8 cellular contexts compared by ENCODE assay signal in genomic region chr6:35727206-35727934, GRCh38. TPM values are rescaled to one million over a fixed set of nuclear protein-coding genes. Genes with fewer than 3 reads are reported as not detected.
DNase-seq lines count a peak whose midpoint lies in the region; ATAC-seq and TF ChIP-seq lines count a peak whose summit lies in the region.

No MANE protein-coding gene starts in this region.

- H3K9ac ChIP-seq in iPS-15b (ENCODE audit: low read depth, low read length) = peak overlapping the region; percentile 80

- in situ Hi-C loops in ACHN (cut with HindIII; ENCODE audit: low pct_ligation_motif_present, low pct_unique_long_range_greater_than_20kb, low sequenced_read_pairs) = loop anchor here (25.0 kb wide), 1 partner anchor 165 kb away; no protein-coding TSS in a partner anchor

- peak; percentile 64 for DNase-seq in ACHN
- no peak for DNase-seq in GM06990 (ENCODE audit: extremely low read depth, insufficient read length)
- DNase-seq in NCI-H82 treated with DMSO at 0.1 percent for 48 hours (lab: John Stamatoyannopoulos, UW; ENCODE audit: unreplicated experiment) = peak; percentile 29
- DNase-seq in MCF 10A (ENCODE audit: unreplicated experiment) = peak; percentile 97
- peak; percentile 89 for DNase-seq in retina

- H3K9me3 ChIP-seq in iPS-15b (ENCODE audit: control insufficient read depth, insufficient read depth, low read length) = no peaks in the 10 kb centered on the region

- H3K27me3 Mint-ChIP-seq in MCF 10A (ENCODE audit: insufficient read depth, unreplicated experiment) = no peaks in the 10 kb centered on the region

- TSS peak; percentile 13 for BruUV-seq in MCF 10A (replicated peaks; lab: Mats Ljungman, UMichigan)

- ATAC-seq in HG03066 (IDR thresholded peaks at IDR 0.05; ENCODE audit: low read depth, unreplicated experiment) = peak; percentile 2
- ATAC-seq in GM18498 (IDR thresholded peaks at IDR 0.05; ENCODE audit: unreplicated experiment) = no peak

- H3K36me3 Mint-ChIP-seq in MCF 10A (ENCODE audit: insufficient read depth, unreplicated experiment) = peaks cover 5% of the 10 kb centered on the region

- H3K27ac Mint-ChIP-seq in MCF 10A (ENCODE audit: low read depth, unreplicated experiment) = peak overlapping the region; percentile 89

- CTCF ChIA-PET in MCF 10A (lab: Yijun Ruan, JAX) = interaction anchor here (0.6 to 4.2 kb wide), 7 partner anchors 9 to 103 kb away, joined by 3 to 18 read pairs (median 3); partner anchors contain the start of genes ARMC12 and FKBP5

- H3K36me3 ChIP-seq in GM06990 (ENCODE audit: control insufficient read depth, insufficient read depth, low read length) = no peaks in the 10 kb centered on the region
- H3K36me3 ChIP-seq in iPS-15b (ENCODE audit: control insufficient read depth, insufficient read depth, low read length) = no peaks in the 10 kb centered on the region

- H3K4me1 ChIP-seq in iPS-15b (ENCODE audit: control insufficient read depth, insufficient read depth, low read length) = peaks cover 17% of the 10 kb centered on the region

- no peaks in the 10 kb centered on the region for H3K27me3 ChIP-seq in GM06990 (replicated peaks; ENCODE audit: control insufficient read depth, insufficient read depth, low read length)
- H3K27me3 ChIP-seq in iPS-15b (ENCODE audit: control insufficient read depth, insufficient read depth, low read length) = peaks cover 18% of the 10 kb centered on the region

- H3K4me3 Mint-ChIP-seq in MCF 10A (ENCODE audit: unreplicated experiment) = peak overlapping the region; percentile 77

- POLR2A ChIA-PET in MCF 10A (lab: Yijun Ruan, JAX) = interaction anchor here (0.5 to 17.8 kb wide), 25 partner anchors 9 to 951 kb away, joined by 3 to 1351 read pairs (median 7); partner anchors contain the start of genes ARMC12, CDKN1A, FKBP5 and SRPK1

- intact Hi-C loops in MCF 10A (cut with micrococcal nuclease) = no loop called here

- peaks cover 63% of the 10 kb centered on the region for H3K4me1 Mint-ChIP-seq in MCF 10A (ENCODE audit: insufficient read depth, unreplicated experiment)

- H3K9me3 Mint-ChIP-seq in MCF 10A (ENCODE audit: unreplicated experiment) = no peaks in the 10 kb centered on the region

- TF ChIP-seq CTCF in GM06990 (IDR thresholded peaks at IDR 0.05; ENCODE audit: insufficient read depth, low read length, poor library complexity, severe bottlenecking) (no peak), MCF 10A (IDR thresholded peaks at IDR 0.05; ENCODE audit: unreplicated experiment) (no peak)

- H3K4me3 ChIP-seq in GM06990 (replicated peaks; ENCODE audit: low read depth, low read length) (peak overlapping the region; percentile 67), iPS-15b (ENCODE audit: low read depth, low read length) (peak overlapping the region; percentile 82)

RNA-seq across cellular contexts. Expression of gene ARMC12, which starts 9.5 kb away (rescaled TPM):
- 2.3 and 2.6 TPM in 2 replicates for total RNA-seq in MCF 10A (2022)

RNA-seq across cellular contexts. Expression of gene FKBP5, which starts 38.7 kb away (rescaled TPM):
- total RNA-seq in MCF 10A (2022) = 304 and 387 TPM in 2 replicates

RNA-seq across cellular contexts. Expression of gene CLPSL2, which starts 49.0 kb away (rescaled TPM):
- total RNA-seq in MCF 10A (2022) = not detected in 2 replicates

RNA-seq across cellular contexts. Expression of gene CLPSL1, which starts 53.4 kb away (rescaled TPM):
- total RNA-seq in MCF 10A (2022) = not detected in 2 replicates
